9 cellular contexts compared by ENCODE assay signal in the genomic region with DNA sequence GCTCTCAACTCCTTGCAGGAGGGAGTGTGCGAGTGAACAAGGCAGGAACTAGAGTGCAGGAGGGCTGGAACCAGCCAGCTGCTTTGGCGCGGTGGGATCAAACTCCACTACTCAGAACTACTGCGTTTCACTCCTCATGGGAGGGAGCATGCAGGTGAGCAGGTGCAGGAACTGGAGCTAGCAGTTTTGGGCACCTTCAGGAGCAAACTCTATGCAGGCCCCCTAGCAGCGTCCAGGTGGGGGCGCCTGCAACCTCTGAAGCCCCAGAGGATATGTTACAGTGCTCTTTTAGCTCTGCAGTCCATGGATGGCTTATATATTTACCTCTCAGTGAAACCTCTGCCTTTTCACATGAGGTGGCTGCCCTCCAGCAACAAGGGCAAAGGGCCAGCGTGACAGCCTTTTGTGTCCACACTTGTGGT.
A peak's percentile ranks its signal among the peaks of the same experiment; 100 is the strongest.
DNase-seq lines count a peak whose midpoint lies in the region; ATAC-seq and TF ChIP-seq lines count a peak whose summit lies in the region.
"Had no signal": no experiment of that assay in that cellular context is flagged by ENCODE, and none has a peak within 500 bp of the region (broad histone marks: within the 10 kb centered on the region; RNA-seq: fewer than 3 reads in every experiment).

No MANE protein-coding gene starts in this region.

- TF ChIP-seq POLR2A in spleen (IDR thresholded peaks at IDR 0.05) = no peak

- H3K36me3 ChIP-seq in PC-3 (ENCODE audit: low read depth, low read length) = no peaks in the 10 kb centered on the region
- H3K36me3 ChIP-seq in trophoblast cell (ENCODE audit: control insufficient read depth in 1 of 2, insufficient read depth in 2 of 2, low read length in 2 of 2) = no peaks in the 10 kb centered on the region
- H3K36me3 ChIP-seq in spleen = no peaks in the 10 kb centered on the region

- ATAC-seq in PC-3 (peak; percentile 82), right cardiac atrium (peak; percentile 57 to 74), GM21515 (IDR thresholded peaks at IDR 0.05; ENCODE audit: unreplicated experiment) (no peak)

- H3K9me3 ChIP-seq in PC-3 (ENCODE audit: low read length) = no peaks in the 10 kb centered on the region
- H3K9me3 ChIP-seq in right cardiac atrium (ENCODE audit: control insufficient read depth, low read length) = no peaks in the 10 kb centered on the region
- H3K9me3 ChIP-seq in trophoblast cell (ENCODE audit: insufficient read depth, low read depth, low read length) = no peaks in the 10 kb centered on the region
- no peaks in the 10 kb centered on the region for H3K9me3 ChIP-seq in spleen

- H4K91ac ChIP-seq in trophoblast cell (ENCODE audit: low read depth, low read length) = no peak overlapping the region

- H3K18ac ChIP-seq in trophoblast cell (ENCODE audit: low read length) = no peak overlapping the region

- H3K4me2 ChIP-seq in PC-3 (ENCODE audit: low read length) = peak overlapping the region; percentile 81
- no peak overlapping the region for H3K4me2 ChIP-seq in trophoblast cell (ENCODE audit: low read length)

- no peak overlapping the region for H3K9ac ChIP-seq in PC-3 (ENCODE audit: low read length)
- H3K9ac ChIP-seq in trophoblast cell (ENCODE audit: low read length) = no peak overlapping the region

- H4K8ac ChIP-seq in trophoblast cell (ENCODE audit: low read depth, low read length) = no peak overlapping the region

- no TSS peak for BruUV-seq in PC-3 (replicated peaks; lab: Mats Ljungman, UMichigan)

- no peak overlapping the region for H4K12ac ChIP-seq in trophoblast cell (ENCODE audit: low read depth, low read length)

- H3K27ac ChIP-seq in 22Rv1 = no peak overlapping the region
- H3K27ac ChIP-seq in PC-3 (ENCODE audit: low read length) = peak overlapping the region; percentile 42
- no peak overlapping the region for H3K27ac ChIP-seq in right cardiac atrium (ENCODE audit: low read length)
- no peak overlapping the region for H3K27ac ChIP-seq in trophoblast cell (ENCODE audit: low read depth, low read length)
- no peak overlapping the region for H3K27ac ChIP-seq in spleen
- H3K27ac ChIP-seq: SK-N-MC had no signal

- peaks cover 39% of the 10 kb centered on the region for H3K4me1 ChIP-seq in PC-3 (ENCODE audit: insufficient read depth, low read length)
- H3K4me1 ChIP-seq in right cardiac atrium (ENCODE audit: control insufficient read depth, insufficient read depth, low read length) = no peaks in the 10 kb centered on the region
- H3K4me1 ChIP-seq in trophoblast cell (ENCODE audit: control insufficient read depth in 1 of 2, insufficient read depth in 2 of 2, low read length in 2 of 2) = no peaks in the 10 kb centered on the region
- no peaks in the 10 kb centered on the region for H3K4me1 ChIP-seq in spleen

- H2BK12ac ChIP-seq in trophoblast cell (ENCODE audit: low read length) = no peak overlapping the region

- no peaks in the 10 kb centered on the region for H3K79me2 ChIP-seq in PC-3 (ENCODE audit: low read length)
- H3K79me2 ChIP-seq in trophoblast cell (ENCODE audit: control insufficient read depth, insufficient read depth, low read length, poor library complexity) = no peaks in the 10 kb centered on the region

- no peak overlapping the region for H3K23ac ChIP-seq in trophoblast cell (ENCODE audit: low read length)

- TF ChIP-seq CTCF in 22Rv1 (IDR thresholded peaks at IDR 0.05) = peak; percentile 30
- TF ChIP-seq CTCF in PC-3 (conservative IDR thresholded peaks at IDR 0.05; ENCODE audit: low read depth, low read length) = peak; percentile 69
- TF ChIP-seq CTCF in spleen (IDR thresholded peaks at IDR 0.05 in 8 of 11, conservative IDR thresholded peaks at IDR 0.05 in 3 of 11) = peak in 1 of 11 experiments; percentile 14

- no peaks in the 10 kb centered on the region for H3K79me1 ChIP-seq in trophoblast cell (ENCODE audit: low read length)

- no peak overlapping the region for H2BK120ac ChIP-seq in trophoblast cell (ENCODE audit: insufficient read depth, low read length, poor library complexity)

- DNase-seq in H4 (ENCODE audit: low spot score) = peak; percentile 8
- DNase-seq in PC-3 = peak; percentile 85
- DNase-seq in right cardiac atrium = peak; percentile 11 to 64 (median 58)
- no peak for DNase-seq in trophoblast cell
- DNase-seq in spleen = no peak
- DNase-seq in activated CD4-positive, alpha-beta T cell treated with anti-CD3 and anti-CD28 coated beads for 1 hour = no peak

- no peak overlapping the region for H2AK5ac ChIP-seq in trophoblast cell (ENCODE audit: low read length)

- H3K4me3 ChIP-seq in PC-3 (ENCODE audit: low read length) (peak overlapping the region; percentile 51), right cardiac atrium (ENCODE audit: low read length) (no peak overlapping the region), trophoblast cell (ENCODE audit: low read depth, low read length) (no peak overlapping the region), spleen (no peak overlapping the region)
- H3K4me3 ChIP-seq: SK-N-MC had no signal

- H3K27me3 ChIP-seq in PC-3 (ENCODE audit: low read length) (no peaks in the 10 kb centered on the region), right cardiac atrium (ENCODE audit: control insufficient read depth, insufficient read depth) (no peaks in the 10 kb centered on the region), trophoblast cell (ENCODE audit: insufficient read depth, low read length) (no peaks in the 10 kb centered on the region), spleen (replicated peaks in 1 of 7) (no peaks in the 10 kb centered on the region)

- H4K20me1 ChIP-seq in PC-3 (ENCODE audit: low read length) = no peaks in the 10 kb centered on the region

- WGBS in right cardiac atrium = 26% methylated on average over 7 of the region's 7 CpGs
- WGBS in trophoblast cell (ENCODE audit: extremely low coverage, insufficient coverage, insufficient read length) = no CpG with 5 or more reads among the region's 7 CpGs
- 25 to 30% (median 26%) methylated on average over 7 of the region's 7 CpGs for WGBS in spleen, 5 donors

- CTCF ChIA-PET in PC-3 (lab: Charles Lee) = interaction anchor here (0.6 to 1.4 kb wide), 2 partner anchors 33 to 269 kb away, joined by 4 to 6 read pairs; no protein-coding TSS in a partner anchor

- intact Hi-C loops in PC-3 (cut with micrococcal nuclease) = loop anchor here (2.0 to 5.0 kb wide), 5 partner anchors 269 to 1306 kb away; partner anchors contain the start of gene PCDH9
- intact Hi-C loops in right cardiac atrium (cut with DNase I) = no loop called here
- intact Hi-C loops in spleen (cut with DNase I; ENCODE audit: low total_unique reads) = no loop called here

- no peaks in the 10 kb centered on the region for H3K9me2 ChIP-seq in PC-3 (replicated peaks; ENCODE audit: low read length)

- H3F3A ChIP-seq in PC-3 (ENCODE audit: low read length, unreplicated experiment) = peaks cover 5% of the 10 kb centered on the region

- POLR2A ChIA-PET in PC-3 (lab: Charles Lee; ENCODE audit: unreplicated experiment) = no interaction called here

- no peak overlapping the region for H3K4ac ChIP-seq in trophoblast cell (ENCODE audit: low read depth, low read length)

- H2BK5ac ChIP-seq in trophoblast cell (ENCODE audit: low read depth, low read length, poor library complexity) = no peak overlapping the region

- H3K14ac ChIP-seq in trophoblast cell (ENCODE audit: low read length) = no peak overlapping the region

- H2AFZ ChIP-seq in PC-3 (ENCODE audit: low read length) (peak overlapping the region; percentile 70), trophoblast cell (ENCODE audit: insufficient read depth, low read length, poor library complexity) (no peak overlapping the region)

Comparison
In these comparisons a context has a peak if more than half of its experiments do, and no peak if none do; other contexts are left out.
1. DNase-seq: peak in H4 (single experiment), PC-3 (single experiment) and right cardiac atrium (3 of 3); none in trophoblast cell (0 of 2), spleen (single experiment) and activated CD4-positive, alpha-beta T cell treated with anti-CD3 and anti-CD28 coated beads for 1 hour (single experiment).